Comparison of ENCODE assay signal across 2 cellular contexts in genomic region chr19:4877753-4878490, GRCh38.
TF ChIP-seq lines count a peak whose summit lies in the region.

No MANE protein-coding gene starts in this region.

TF ChIP-seq in SK-N-SH, 30 proteins besides CTCF, POLR2A, EP300 and RAD21:
- TF ChIP-seq ELF1 (IDR thresholded peaks at IDR 0.05) (no peak), RXRA (IDR thresholded peaks at IDR 0.05; ENCODE audit: borderline replicate concordance, low read depth) (no peak), FOSL2 (IDR thresholded peaks at IDR 0.05; ENCODE audit: borderline replicate concordance, low read depth) (no peak), SMC3 (IDR thresholded peaks at IDR 0.05; ENCODE audit: low read depth, low read length) (no peak), TAF1 (IDR thresholded peaks at IDR 0.05; ENCODE audit: borderline replicate concordance, low read depth, low read length) (no peak), POLR2AphosphoS5 (IDR thresholded peaks at IDR 0.05; ENCODE audit: low read depth, low read length) (no peak)

TF ChIP-seq in SK-N-SH treated with all-trans-retinoic acid at 6 μM for 48 hours, 23 proteins besides CTCF, POLR2A, EP300 and RAD21:
- TF ChIP-seq ESRRG (CRISPR knock-in tag; IDR thresholded peaks at IDR 0.05) (no peak), GLIS3 (CRISPR knock-in tag; IDR thresholded peaks at IDR 0.05) (no peak), TCF4 (CRISPR knock-in tag; IDR thresholded peaks at IDR 0.05; ENCODE audit: borderline replicate concordance) (no peak), ZNF70 (CRISPR knock-in tag; IDR thresholded peaks at IDR 0.05) (no peak), OSR1 (CRISPR knock-in tag; IDR thresholded peaks at IDR 0.05) (no peak), BACH2 (CRISPR knock-in tag; IDR thresholded peaks at IDR 0.05; ENCODE audit: borderline replicate concordance) (no peak), SNAI2 (CRISPR knock-in tag; IDR thresholded peaks at IDR 0.05) (no peak), PPARA (CRISPR knock-in tag; IDR thresholded peaks at IDR 0.05; ENCODE audit: borderline replicate concordance) (no peak), TSHZ2 (CRISPR knock-in tag; IDR thresholded peaks at IDR 0.05) (no peak), CREB5 (CRISPR knock-in tag; IDR thresholded peaks at IDR 0.05; ENCODE audit: low read depth) (no peak), ZC3H10 (CRISPR knock-in tag; IDR thresholded peaks at IDR 0.05) (no peak), ZFP3 (CRISPR knock-in tag; IDR thresholded peaks at IDR 0.05) (no peak)
